8 cellular contexts compared by ENCODE assay signal in the genomic region with DNA sequence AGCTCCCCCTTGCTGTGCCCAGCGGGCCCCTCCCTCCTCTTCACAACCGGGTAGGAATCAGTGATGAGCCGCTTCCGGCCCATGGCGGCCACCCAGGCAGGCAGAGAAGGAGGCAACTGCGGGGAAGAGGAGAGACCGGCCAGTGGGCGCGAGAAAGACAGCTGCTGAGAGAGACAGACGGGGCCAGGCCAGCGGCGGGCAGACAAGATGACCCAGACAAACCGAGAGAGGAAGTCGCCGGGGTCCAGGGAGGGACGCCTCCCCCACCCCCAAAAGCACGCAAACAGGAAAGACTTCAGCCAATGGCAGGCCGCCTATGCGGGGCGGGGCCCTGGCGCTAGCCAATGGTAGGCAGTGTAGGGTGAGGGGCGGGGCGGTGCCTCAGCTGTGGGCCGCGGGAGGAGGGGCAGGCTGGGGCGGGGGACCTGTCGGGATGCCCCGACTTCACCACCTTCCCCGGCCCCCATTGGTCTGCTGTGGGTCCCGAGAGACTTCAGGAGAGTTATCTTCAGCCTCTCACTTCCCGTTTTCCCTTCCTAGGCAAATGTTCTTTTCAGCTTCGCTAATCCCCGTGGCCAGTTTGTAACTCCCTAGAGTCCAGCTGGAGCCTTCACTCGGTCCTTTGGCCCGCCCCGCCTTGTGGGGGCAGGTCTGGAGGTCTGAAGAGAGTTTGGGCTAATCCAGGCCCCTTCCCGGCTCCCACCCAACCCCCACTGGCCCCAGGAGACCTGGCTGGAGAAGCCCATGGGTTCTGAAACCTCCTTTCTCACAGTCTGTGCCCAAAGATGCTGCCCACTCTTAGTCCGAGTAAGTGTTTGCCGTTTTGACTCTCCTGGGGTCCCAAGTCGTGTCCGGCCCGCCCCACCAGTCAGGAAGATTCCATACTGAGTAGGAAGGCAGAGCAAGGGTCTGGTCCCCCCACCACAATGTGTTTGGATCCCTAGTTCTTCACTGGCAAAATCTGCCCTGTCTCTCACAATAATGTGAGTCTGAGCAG. TPM values are rescaled to one million over a fixed set of nuclear protein-coding genes. Genes with fewer than 3 reads are reported as not detected.
DNase-seq lines count a peak whose midpoint lies in the region; ATAC-seq and TF ChIP-seq lines count a peak whose summit lies in the region.

Gene POLD4, minus strand, starts transcription at position 230 of the 997 bp plus-strand sequence. Its CDS starts 147 bp downstream, at position 83.

- peak; percentile 86 to 90 for ATAC-seq in CD4-positive, CD25-positive, alpha-beta regulatory T cell (ENCODE audit: low read depth in 2 of 2)
- ATAC-seq in GM19452 (IDR thresholded peaks at IDR 0.05; ENCODE audit: unreplicated experiment) (peak; percentile 65), HG03575 (IDR thresholded peaks at IDR 0.05; ENCODE audit: extremely low read depth, insufficient number of reproducible peaks, low FRiP score, unreplicated experiment) (peak; percentile 44), right lobe of liver (peak; percentile 77 to 91 (median 88))

- under 1% methylated on average over 24 of the region's 42 CpGs for WGBS in right lobe of liver (ENCODE audit: insufficient coverage, low coverage, low lambda C conversion rate, missing lambda C conversion rate)

- no peaks in the 10 kb centered on the region for H3K36me3 Mint-ChIP-seq in CD4-positive, CD25-positive, alpha-beta regulatory T cell

- H3K9me3 Mint-ChIP-seq in CD4-positive, CD25-positive, alpha-beta regulatory T cell: no peaks in the 10 kb centered on the region

- peak; percentile 98 for TF ChIP-seq POLR2A in right lobe of liver (IDR thresholded peaks at IDR 0.05)

- no peaks in the 10 kb centered on the region for H3K27me3 ChIP-seq in CD4-positive, CD25-positive, alpha-beta regulatory T cell (ENCODE audit: control insufficient read depth, insufficient read depth, low read length)
- no peaks in the 10 kb centered on the region for H3K27me3 ChIP-seq in right lobe of liver

- peak; percentile 93 to 97 (median 95) for DNase-seq in CD4-positive, CD25-positive, alpha-beta regulatory T cell
- DNase-seq in NCI-H82 (lab: John Stamatoyannopoulos, UW) (peak; percentile 96), dermis microvascular lymphatic vessel endothelial cell (ENCODE audit: low read depth in 2 of 2) (peak; percentile 84 to 98), right lobe of liver (peak; percentile 99 to 100 (median 99))
- peak; percentile 98 for DNase-seq in activated CD4-positive, alpha-beta T cell treated with anti-CD3 and anti-CD28 coated beads, Interleukin-2, amount 50 U/mL, for 48 hours
- peak; percentile 96 for DNase-seq in stimulated activated CD4-positive, alpha-beta T cell treated with anti-CD3 and anti-CD28 coated beads, Interleukin-4, amount 100 ng/mL, for 24 hours

- H3K4me3 ChIP-seq in CD4-positive, CD25-positive, alpha-beta regulatory T cell (ENCODE audit: low read depth, low read length): peak within 1 kb of the TSS; percentile 73
- peak within 1 kb of the TSS; percentile 79 to 95 (median 82) for H3K4me3 ChIP-seq in right lobe of liver

- TF ChIP-seq CTCF in right lobe of liver (IDR thresholded peaks at IDR 0.05): no peak

- intact Hi-C loops in right lobe of liver (cut with DNase I): no loop called here

- H3K36me3 ChIP-seq in CD4-positive, CD25-positive, alpha-beta regulatory T cell (ENCODE audit: control insufficient read depth, insufficient read depth, low read length): no peaks in the 10 kb centered on the region
- no peaks in the 10 kb centered on the region for H3K36me3 ChIP-seq in right lobe of liver

- H3K27ac Mint-ChIP-seq in CD4-positive, CD25-positive, alpha-beta regulatory T cell: peak within 1 kb of the TSS; percentile 97 to 100 (median 100)

- peak within 1 kb of the TSS; percentile 98 for H3K27ac ChIP-seq in CD4-positive, CD25-positive, alpha-beta regulatory T cell (ENCODE audit: insufficient read depth, low read length, poor library complexity, severe bottlenecking)
- H3K27ac ChIP-seq in right lobe of liver: peak within 1 kb of the TSS; percentile 97 to 99 (median 98)

- no peaks in the 10 kb centered on the region for H3K9me3 ChIP-seq in CD4-positive, CD25-positive, alpha-beta regulatory T cell (ENCODE audit: control insufficient read depth in 2 of 2, low read length in 2 of 2)
- H3K9me3 ChIP-seq in right lobe of liver: no peaks in the 10 kb centered on the region

- H3K4me1 Mint-ChIP-seq in CD4-positive, CD25-positive, alpha-beta regulatory T cell: peaks cover 5 to 75% (median 46%) of the 10 kb centered on the region in 4 donors

- peaks cover 58% of the 10 kb centered on the region for H3K4me1 ChIP-seq in CD4-positive, CD25-positive, alpha-beta regulatory T cell (ENCODE audit: control insufficient read depth, insufficient read depth, low read length, poor library complexity, severe bottlenecking)
- peaks cover 2 to 40% (median 21%) of the 10 kb centered on the region in 4 donors for H3K4me1 ChIP-seq in right lobe of liver

- peak within 1 kb of the TSS; percentile 95 to 99 (median 98) for H3K4me3 Mint-ChIP-seq in CD4-positive, CD25-positive, alpha-beta regulatory T cell

- peaks cover 9% of the 10 kb centered on the region for H3K27me3 Mint-ChIP-seq in CD4-positive, CD25-positive, alpha-beta regulatory T cell

RNA-seq across cellular contexts. Expression of gene POLD4, which starts in this region (rescaled TPM):
- 60.6 TPM for total RNA-seq in CD4-positive, CD25-positive, alpha-beta regulatory T cell
- 100 to 1,000 TPM; 103 to 127 (median 118) TPM for polyA plus RNA-seq in CD4-positive, CD25-positive, alpha-beta regulatory T cell
- total RNA-seq in dermis microvascular lymphatic vessel endothelial cell (26.2 and 32.4 TPM in 2 replicates), right lobe of liver (100 to 1,000 TPM in 2 of 6 experiments, 10 to 100 TPM in 4; 70.5 to 216 (median 97.9) TPM)

Comparison
In these comparisons a context has a peak if more than half of its experiments do, and no peak if none do; other contexts are left out.
1. Peak in every context shown above with its lines: DNase-seq, ATAC-seq, H3K4me3 ChIP-seq and H3K27ac ChIP-seq.